In genomic region chr14:69941768-69942742, GRCh38 we compare ENCODE assay signal across 18 cellular contexts.
DNase-seq lines count a peak whose midpoint lies in the region; ATAC-seq, FAIRE-seq and TF ChIP-seq lines count a peak whose summit lies in the region.
"Had no signal": no experiment of that assay in that cellular context is flagged by ENCODE, and none has a peak within 500 bp of the region (broad histone marks: within the 10 kb centered on the region; RNA-seq: fewer than 3 reads in every experiment).

No MANE protein-coding gene starts in this region.

- H3K36me3 Mint-ChIP-seq in stimulated activated memory B cell treated with anti-CD40 and anti-IgM and Interleukin-4, amounts not matched to agents 10 μg/mL and 1 μg/mL and 100 μg/mL, for 72 hours: peaks cover under 1% of the 10 kb centered on the region
- H3K36me3 Mint-ChIP-seq: CD8-positive, alpha-beta T cell had no signal

- peak overlapping the region; percentile 39 to 46 for H3K27ac ChIP-seq in A549
- peak overlapping the region; percentile 46; the same call in 1 of the 2 replicates for H3K27ac ChIP-seq in VCaP
- H3K27ac ChIP-seq: BLaER1 had no signal

- TF ChIP-seq EP300 in A549 (IDR thresholded peaks at IDR 0.05): no peak

- no peak for FAIRE-seq in A549 (lab: Jason Lieb, UNC)
- FAIRE-seq: GM12892, RCC 7860 had no signal

- peaks cover 25% of the 10 kb centered on the region for H3K9me3 ChIP-seq in A549
- H3K9me3 ChIP-seq in mucosa of descending colon: peaks cover 7% of the 10 kb centered on the region

- peaks cover 22% of the 10 kb centered on the region for H3K27me3 Mint-ChIP-seq in stimulated activated memory B cell treated with anti-CD40 and anti-IgM and Interleukin-4, amounts not matched to agents 10 μg/mL and 1 μg/mL and 100 μg/mL, for 72 hours

- H3K4me3 Mint-ChIP-seq in stimulated activated memory B cell treated with anti-CD40 and anti-IgM and Interleukin-4, amounts not matched to agents 10 μg/mL and 1 μg/mL and 100 μg/mL, for 72 hours: no peak overlapping the region
- H3K4me3 Mint-ChIP-seq: CD8-positive, alpha-beta T cell had no signal

- no peaks in the 10 kb centered on the region for H3K4me1 Mint-ChIP-seq in stimulated activated memory B cell treated with anti-CD40 and anti-IgM and Interleukin-4, amounts not matched to agents 10 μg/mL and 1 μg/mL and 100 μg/mL, for 72 hours

- H3K4me1 ChIP-seq in A549 (peaks cover 28% of the 10 kb centered on the region), mucosa of descending colon (ENCODE audit: low read depth) (no peaks in the 10 kb centered on the region)
- H3K4me1 ChIP-seq: BLaER1 had no signal

- H3K4me3 ChIP-seq in A549: no peak overlapping the region
- no peak overlapping the region for H3K4me3 ChIP-seq in mucosa of descending colon
- H3K4me3 ChIP-seq: BLaER1 had no signal

- CTCF ChIA-PET in A549 (lab: Yijun Ruan, JAX): no interaction called here

- no peak for DNase-seq in A549 (ENCODE audit: low read depth in 1 of 2, low spot score in 1 of 2)
- DNase-seq in HuH-7 (ENCODE audit: low spot score): peak; percentile 22
- no peak for DNase-seq in mucosa of descending colon
- DNase-seq in NCI-H2171 treated with DMSO at 0.1 percent for 48 hours (lab: John Stamatoyannopoulos, UW): no peak
- DNase-seq in NCI-H1930 (lab: John Stamatoyannopoulos, UW): no peak
- DNase-seq: CD8-positive, alpha-beta T cell; GOT3; Karpas-422; NCI-H1105; NCI-H446 treated with DMSO at 0.1 percent for 48 hours; NCI-H774; Right ventricle myocardium superior had no signal

- POLR2A ChIA-PET in A549 (lab: Yijun Ruan, JAX): interaction anchor here (0.8 kb wide), 1 partner anchor 57 kb away, joined by 3 read pairs; no protein-coding TSS in a partner anchor

- H3K36me3 ChIP-seq in mucosa of descending colon (ENCODE audit: low read depth): no peaks in the 10 kb centered on the region
- H3K36me3 ChIP-seq: BLaER1 had no signal

- 12% methylated on average over 4 of the region's 4 CpGs for WGBS in A549 (ENCODE audit: missing lambda C conversion rate)

- TF ChIP-seq POLR2A in A549 (IDR thresholded peaks at IDR 0.05; ENCODE audit: low read length): no peak

- H3K27ac Mint-ChIP-seq in stimulated activated memory B cell treated with anti-CD40 and anti-IgM and Interleukin-4, amounts not matched to agents 10 μg/mL and 1 μg/mL and 100 μg/mL, for 72 hours: no peak overlapping the region
- H3K27ac Mint-ChIP-seq: CD8-positive, alpha-beta T cell had no signal

- peaks cover 6% of the 10 kb centered on the region for H3K9me3 Mint-ChIP-seq in stimulated activated memory B cell treated with anti-CD40 and anti-IgM and Interleukin-4, amounts not matched to agents 10 μg/mL and 1 μg/mL and 100 μg/mL, for 72 hours

- ATAC-seq in A549 (peak; percentile 36 to 46; a peak in 2 of 6 replicates), mucosa of descending colon (peak; percentile 72), HG02623 (IDR thresholded peaks at IDR 0.05; ENCODE audit: unreplicated experiment) (no peak)
- no peak for ATAC-seq in stimulated activated memory B cell treated with anti-CD40 and anti-IgM and Interleukin-4, amounts not matched to agents 10 μg/mL and 1 μg/mL and 100 μg/mL, for 72 hours
- ATAC-seq: CD8-positive, alpha-beta T cell had no signal

- peak overlapping the region; percentile 46 for H3K4me2 ChIP-seq in A549
- H3K4me2 ChIP-seq: BLaER1 had no signal

- TF ChIP-seq RAD21 in A549 (conservative IDR thresholded peaks at IDR 0.05 in 1 of 2, IDR thresholded peaks at IDR 0.05 in 1 of 2): no peak

- no peak for TF ChIP-seq CTCF in A549 (IDR thresholded peaks at IDR 0.05)
- TF ChIP-seq CTCF in VCaP (conservative IDR thresholded peaks at IDR 0.05): no peak
- TF ChIP-seq CTCF in mucosa of descending colon (IDR thresholded peaks at IDR 0.05): no peak

- intact Hi-C loops in mucosa of descending colon (cut with DNase I, micrococcal nuclease): no loop called here

TF ChIP-seq in A549, 52 proteins besides CTCF, POLR2A, EP300 and RAD21:
- TF ChIP-seq ZNF302 (CRISPR knock-in tag; IDR thresholded peaks at IDR 0.05) (no peak), NFE2L2 (conservative IDR thresholded peaks at IDR 0.05; ENCODE audit: low read length) (no peak), ESRRA (IDR thresholded peaks at IDR 0.05; ENCODE audit: borderline replicate concordance, low read length) (no peak), E2F6 (IDR thresholded peaks at IDR 0.05; ENCODE audit: borderline replicate concordance, low read depth) (no peak), HOXB5 (CRISPR knock-in tag; IDR thresholded peaks at IDR 0.05) (no peak), ZFP36 (IDR thresholded peaks at IDR 0.05; ENCODE audit: borderline replicate concordance, partially characterized antibody) (no peak)

Comparison
In these comparisons a context has a peak if more than half of its experiments do, and no peak if none do; other contexts are left out.
1. ATAC-seq: peak in A549 (2 of 2) and mucosa of descending colon (single experiment); none in HG02623 (single experiment) and stimulated activated memory B cell treated with anti-CD40 and anti-IgM and Interleukin-4, amounts not matched to agents 10 μg/mL and 1 μg/mL and 100 μg/mL, for 72 hours (single experiment).